Comparison of ENCODE assay signal across 12 cellular contexts in the genomic region with DNA sequence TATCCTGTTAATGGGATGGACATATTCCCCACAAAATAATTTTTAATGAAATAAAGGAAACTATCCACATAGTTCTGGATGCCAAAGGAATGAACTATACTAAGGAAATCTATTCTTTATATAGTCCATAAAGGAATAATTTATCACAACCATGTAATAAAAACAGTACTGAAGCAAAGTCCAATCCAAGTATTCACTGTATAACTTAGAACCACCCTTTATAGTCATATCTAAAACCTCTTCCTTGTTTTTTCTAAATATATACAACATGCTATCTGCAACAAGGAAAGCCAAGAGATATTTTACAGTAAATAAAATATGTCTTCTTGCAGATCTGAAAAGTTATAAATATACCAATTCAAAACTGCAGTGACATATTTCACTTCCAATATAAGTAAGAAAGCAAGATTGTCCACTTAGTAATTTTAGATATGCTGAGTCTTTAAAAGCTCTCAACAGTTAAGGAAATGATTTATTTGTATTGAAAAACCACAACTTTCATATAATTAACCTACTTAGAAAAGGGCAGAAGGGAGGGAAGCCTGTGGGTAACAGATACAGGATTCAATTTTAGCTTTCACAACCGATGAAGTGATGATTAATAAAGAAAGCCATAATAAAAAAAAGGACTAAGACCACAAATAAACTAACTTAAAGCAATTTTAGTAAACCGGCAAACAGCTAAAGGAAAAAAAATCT. TPM values are rescaled to one million over a fixed set of nuclear protein-coding genes. Genes with fewer than 3 reads are reported as not detected.
DNase-seq lines count a peak whose midpoint lies in the region; ATAC-seq and TF ChIP-seq lines count a peak whose summit lies in the region.
"Had no signal": no experiment of that assay in that cellular context is flagged by ENCODE, and none has a peak within 500 bp of the region (broad histone marks: within the 10 kb centered on the region; RNA-seq: fewer than 3 reads in every experiment).

No MANE protein-coding gene starts in this region.

- H3K36me3 ChIP-seq in upper lobe of right lung = no peaks in the 10 kb centered on the region
- H3K36me3 ChIP-seq: adrenal gland had no signal

- H3K27ac ChIP-seq in dorsolateral prefrontal cortex = no peak overlapping the region
- no peak overlapping the region for H3K27ac ChIP-seq in upper lobe of right lung
- H3K27ac ChIP-seq: adrenal gland had no signal

- H3K36me3 Mint-ChIP-seq in activated naive CD4-positive, alpha-beta T cell treated with anti-CD3 and anti-CD28 coated beads, Interleukin-2, amount 50 U/mL, for 24 hours = peaks cover 9% of the 10 kb centered on the region
- no peaks in the 10 kb centered on the region for H3K36me3 Mint-ChIP-seq in progenitor cell of endocrine pancreas (ENCODE audit: insufficient read depth)

- peaks cover 16% of the 10 kb centered on the region for H3K4me1 ChIP-seq in upper lobe of right lung

- H3K4me1 Mint-ChIP-seq in activated naive CD4-positive, alpha-beta T cell treated with anti-CD3 and anti-CD28 coated beads, Interleukin-2, amount 50 U/mL, for 24 hours = peaks cover 93% of the 10 kb centered on the region
- peaks cover 8% of the 10 kb centered on the region for H3K4me1 Mint-ChIP-seq in progenitor cell of endocrine pancreas (ENCODE audit: low read depth)

- TF ChIP-seq CTCF in dorsolateral prefrontal cortex (IDR thresholded peaks at IDR 0.05 in 54 of 56, conservative IDR thresholded peaks at IDR 0.05 in 2 of 56; ENCODE audit: low read depth in 1 of 56, partially characterized antibody in 56 of 56) (no peak), upper lobe of right lung (IDR thresholded peaks at IDR 0.05) (no peak), GM13977 (IDR thresholded peaks at IDR 0.05; ENCODE audit: extremely low read depth, insufficient read depth, missing control alignments) (no peak), progenitor cell of endocrine pancreas (IDR thresholded peaks at IDR 0.05; ENCODE audit: unreplicated experiment) (no peak)

- H3K4me3 ChIP-seq in dorsolateral prefrontal cortex (peak overlapping the region in 46 of 59 donors; percentile 3 to 49 (median 24)), upper lobe of right lung (peak overlapping the region; percentile 1)
- H3K4me3 ChIP-seq: adrenal gland had no signal

- peak overlapping the region; percentile 61 for H3K4me3 Mint-ChIP-seq in activated naive CD4-positive, alpha-beta T cell treated with anti-CD3 and anti-CD28 coated beads, Interleukin-2, amount 50 U/mL, for 24 hours
- no peak overlapping the region for H3K4me3 Mint-ChIP-seq in progenitor cell of endocrine pancreas (ENCODE audit: low read depth)

- no peaks in the 10 kb centered on the region for H3K9me3 ChIP-seq in upper lobe of right lung
- H3K9me3 ChIP-seq: adrenal gland had no signal

- no peak for DNase-seq in activated naive CD4-positive, alpha-beta T cell treated with Interleukin-2 at 50 U/mL for 16 hours
- DNase-seq in dorsolateral prefrontal cortex (no peak), upper lobe of right lung (no peak), posterior cingulate gyrus (no peak), GM13977 (ENCODE audit: low spot score) (no peak), progenitor cell of endocrine pancreas (ENCODE audit: low spot score, unreplicated experiment) (no peak)
- DNase-seq: activated CD8-positive, alpha-beta memory T cell treated with anti-CD3 and anti-CD28 coated beads for 24 hours; adrenal gland; NCI-H1105 treated with DMSO at 0.1 percent for 48 hours; NCI-H446 treated with DMSO at 0.1 percent for 48 hours had no signal

- H3K27me3 ChIP-seq in dorsolateral prefrontal cortex = no peaks in the 10 kb centered on the region
- H3K27me3 ChIP-seq in upper lobe of right lung = no peaks in the 10 kb centered on the region
- H3K27me3 ChIP-seq: adrenal gland had no signal

- ATAC-seq in HG03378 (IDR thresholded peaks at IDR 0.05; ENCODE audit: unreplicated experiment) = peak; percentile 83
- ATAC-seq in upper lobe of right lung = no peak

- intact Hi-C loops in dorsolateral prefrontal cortex (cut with DNase I) = no loop called here
- intact Hi-C loops in upper lobe of right lung (cut with DNase I) = no loop called here
- intact Hi-C loops in posterior cingulate gyrus (cut with DNase I) = no loop called here

- H3K27ac Mint-ChIP-seq in activated naive CD4-positive, alpha-beta T cell treated with anti-CD3 and anti-CD28 coated beads, Interleukin-2, amount 50 U/mL, for 24 hours = no peak overlapping the region
- H3K27ac Mint-ChIP-seq in progenitor cell of endocrine pancreas = no peak overlapping the region

- in situ Hi-C loops in GM13977 (cut with MboI; ENCODE audit: low pct_unique_long_range_greater_than_20kb, low sequenced_read_pairs, unreplicated experiment) = no loop called here

- H3K27me3 Mint-ChIP-seq in activated naive CD4-positive, alpha-beta T cell treated with anti-CD3 and anti-CD28 coated beads, Interleukin-2, amount 50 U/mL, for 24 hours = no peaks in the 10 kb centered on the region
- H3K27me3 Mint-ChIP-seq in progenitor cell of endocrine pancreas = peaks cover 2% of the 10 kb centered on the region

- no peaks in the 10 kb centered on the region for H3K9me3 Mint-ChIP-seq in activated naive CD4-positive, alpha-beta T cell treated with anti-CD3 and anti-CD28 coated beads, Interleukin-2, amount 50 U/mL, for 24 hours
- no peaks in the 10 kb centered on the region for H3K9me3 Mint-ChIP-seq in progenitor cell of endocrine pancreas (ENCODE audit: low read depth)

RNA-seq across cellular contexts. Expression of gene NR3C2, which starts 8.0 kb away (rescaled TPM):
- total RNA-seq in dorsolateral prefrontal cortex (10 to 100 TPM; 32.1 to 89.5 (median 56.4) TPM), upper lobe of right lung (25.9 TPM), progenitor cell of endocrine pancreas (2.7 and 3.4 TPM in 2 replicates)
